ENCODE assay signal across 8 cellular contexts in the genomic region with DNA sequence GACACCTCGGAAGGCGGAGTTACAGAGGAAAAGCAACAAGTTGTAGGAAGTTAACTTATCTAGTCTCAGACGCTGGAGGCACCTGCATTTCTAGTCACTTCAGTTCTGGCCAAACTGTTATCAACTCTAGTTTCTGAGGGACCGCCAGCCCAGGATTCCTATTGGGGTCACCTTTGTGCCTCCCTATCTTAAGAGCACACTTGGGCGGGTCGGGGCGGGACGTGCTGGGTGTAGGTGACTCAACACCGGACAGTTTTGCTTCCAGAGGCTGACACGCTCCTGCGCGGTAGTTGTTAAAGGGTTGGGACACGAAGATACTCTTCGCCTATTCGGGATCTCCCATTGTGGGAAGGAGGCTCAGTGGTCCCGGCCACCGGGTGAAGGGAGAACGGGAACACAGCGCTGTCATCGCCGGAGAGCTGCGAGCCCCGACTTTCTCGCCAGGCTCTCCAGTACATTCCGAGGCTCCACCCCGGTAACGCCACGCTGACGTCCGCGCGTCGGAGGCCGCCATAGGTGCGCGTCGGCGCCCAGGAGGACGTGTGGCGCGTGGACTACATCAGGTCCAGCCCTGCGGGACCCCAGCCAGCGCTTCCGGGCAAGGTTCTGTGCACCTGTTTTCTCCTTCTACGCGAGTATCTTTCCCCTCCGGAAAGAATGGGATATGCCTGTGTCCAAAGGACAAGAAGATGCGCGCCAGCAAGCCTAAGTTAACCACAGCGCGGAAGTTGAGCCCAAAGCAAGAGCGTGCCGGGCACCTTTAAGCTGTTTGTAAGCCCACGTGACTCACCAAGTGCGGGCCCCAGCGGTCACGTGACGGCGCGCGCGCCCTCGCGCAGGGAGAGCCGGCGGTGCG. TPM values are rescaled to one million over a fixed set of nuclear protein-coding genes. Genes with fewer than 3 reads are reported as not detected.
A peak's percentile ranks its signal among the peaks of the same experiment; 100 is the strongest.
DNase-seq lines count a peak whose midpoint lies in the region; ATAC-seq and TF ChIP-seq lines count a peak whose summit lies in the region.

A gene (plus strand): TSS at position 842 of the 856 bp plus-strand sequence. CDS start 35,016 bp downstream, outside the sequence.

- H3K36me3 ChIP-seq in iPS-18a (ENCODE audit: control insufficient read depth, low read depth, low read length) (no peaks in the 10 kb centered on the region), skeletal muscle satellite cell (ENCODE audit: insufficient read depth, low read length) (no peaks in the 10 kb centered on the region)

- in situ Hi-C loops in T47D (cut with HindIII; ENCODE audit: low pct_unique_long_range_greater_than_20kb, low sequenced_read_pairs): no loop called here

- H3K27ac ChIP-seq in VCaP: peak within 1 kb of the TSS; percentile 94
- H3K27ac ChIP-seq in iPS-18a (ENCODE audit: low read length): peak within 1 kb of the TSS; percentile 83

- H3K9ac ChIP-seq in iPS-18a (ENCODE audit: low read length): peak within 1 kb of the TSS; percentile 86
- H3K9ac ChIP-seq in skeletal muscle satellite cell (ENCODE audit: low read depth, low read length): peak within 1 kb of the TSS; percentile 78

- no peaks in the 10 kb centered on the region for H3K9me3 ChIP-seq in iPS-18a (ENCODE audit: control insufficient read depth, low read depth, low read length)
- no peaks in the 10 kb centered on the region for H3K9me3 ChIP-seq in skeletal muscle satellite cell (replicated peaks; ENCODE audit: low read length)

- TF ChIP-seq CTCF in VCaP (conservative IDR thresholded peaks at IDR 0.05): no peak

- H3K4me1 ChIP-seq in iPS-18a (ENCODE audit: control insufficient read depth, low read depth, low read length) (peaks cover 5% of the 10 kb centered on the region), skeletal muscle satellite cell (ENCODE audit: control insufficient read depth, insufficient read depth, low read length) (peaks cover 4% of the 10 kb centered on the region)

- ATAC-seq in GM18858 (IDR thresholded peaks at IDR 0.05; ENCODE audit: unreplicated experiment) (peak; percentile 69), HG03066 (IDR thresholded peaks at IDR 0.05; ENCODE audit: low read depth, unreplicated experiment) (peak; percentile 76)

- H3K4me3 ChIP-seq in iPS-18a (ENCODE audit: low read length) (peak within 1 kb of the TSS; percentile 89), skeletal muscle satellite cell (ENCODE audit: low read length) (peak within 1 kb of the TSS; percentile 74)

- DNase-seq in A172 (ENCODE audit: low spot score) (peak; percentile 83), NCI-H2107 treated with DMSO at 0.1 percent for 48 hours (lab: John Stamatoyannopoulos, UW; ENCODE audit: unreplicated experiment) (peak; percentile 74), T47D (ENCODE audit: low read depth in 1 of 2, low spot score in 1 of 2) (peak; percentile 83 to 94)

- peak within 1 kb of the TSS; percentile 82 for H3K4me2 ChIP-seq in skeletal muscle satellite cell (ENCODE audit: low read length)

- H3K27me3 ChIP-seq in iPS-18a (ENCODE audit: control insufficient read depth, insufficient read depth, low read length) (peaks cover 3% of the 10 kb centered on the region), skeletal muscle satellite cell (ENCODE audit: control insufficient read depth, insufficient read depth, low read length) (no peaks in the 10 kb centered on the region)

RNA-seq across cellular contexts. Expression of the gene that starts here (rescaled TPM):
- total RNA-seq in A172 (2014; rRNA removed; shearing (Covaris generic)): 10.7 and 11.9 TPM in 2 replicates
- 24.2 and 26.6 TPM in 2 replicates for total RNA-seq in skeletal muscle satellite cell (2012; rRNA removed)

Comparison
In these comparisons a context has a peak if more than half of its experiments do, and no peak if none do; other contexts are left out.
1. Peak in every context shown above with its lines: DNase-seq, ATAC-seq, H3K4me3 ChIP-seq and H3K27ac ChIP-seq.